Comparison of ENCODE assay signal across 36 cellular contexts in genomic region chr2:7982054-7982453, GRCh38.
"Had no signal": no experiment of that assay in that cellular context is flagged by ENCODE, and none has a peak within 500 bp of the region (broad histone marks: within the 10 kb centered on the region; RNA-seq: fewer than 3 reads in every experiment).

No MANE protein-coding gene starts in this region.

- DNase-seq: Karpas-422, Kasumi-1, MG63, MM.1S, MV-4-11, NCI-H1048, NCI-H1092, NCI-H1092 treated with DMSO at 0.1 percent for 48 hours, NCI-H1105, NCI-H1105 treated with DMSO at 0.1 percent for 48 hours, NCI-H1417, NCI-H1417 treated with DMSO at 0.1 percent for 48 hours, NCI-H1436, NCI-H1436 treated with DMSO at 0.1 percent for 48 hours, NCI-H146, NCI-H1694, NCI-H1694 treated with DMSO at 0.1 percent for 48 hours, NCI-H187, NCI-H187 treated with DMSO at 0.1 percent for 48 hours, NCI-H1930, NCI-H2029, NCI-H2029 treated with DMSO at 0.1 percent for 48 hours, NCI-H2081, NCI-H2081 treated with DMSO at 0.1 percent for 48 hours, NCI-H2107, NCI-H2171, NCI-H2171 treated with DMSO at 0.1 percent for 48 hours, NCI-H2227 treated with DMSO at 0.1 percent for 48 hours, NCI-H226, NCI-H345, NCI-H446, NCI-H446 treated with DMSO at 0.1 percent for 48 hours, NCI-H510A, NCI-H510A treated with DMSO at 0.1 percent for 48 hours, NCI-H524, NCI-H524 treated with DMSO at 0.1 percent for 48 hours had no signal

- H3K36me3 ChIP-seq: MG63 had no signal

- H3K4me3 ChIP-seq: MG63 had no signal

- H3K27me3 ChIP-seq: MG63 had no signal
